Comparison of ENCODE assay signal across 1 cellular context in the genomic region with DNA sequence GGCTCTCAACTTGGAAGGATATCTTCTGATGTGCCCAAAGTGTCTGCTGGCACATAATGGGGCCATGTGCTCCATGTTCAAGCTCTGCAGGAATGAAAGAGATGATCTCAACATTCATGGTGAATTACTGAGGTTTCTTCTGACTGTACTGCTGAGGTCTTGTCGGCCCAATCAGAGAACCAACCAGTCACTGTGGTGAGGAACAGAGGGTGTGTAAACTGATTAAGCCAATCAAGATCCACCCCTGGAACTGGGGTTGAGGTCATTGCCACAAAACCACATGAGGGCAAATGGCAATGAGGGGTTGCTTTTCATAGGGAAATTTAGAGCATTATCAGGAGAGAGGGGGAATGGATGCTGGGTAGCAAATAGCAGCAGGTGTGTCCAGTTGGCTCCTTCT.
TF ChIP-seq lines count a peak whose summit lies in the region.

No MANE protein-coding gene starts in this region.

TF ChIP-seq in GM12878, 131 proteins besides CTCF, POLR2A, EP300 and RAD21:
- no peak for TF ChIP-seq GABPA (IDR thresholded peaks at IDR 0.05; ENCODE audit: low read depth)
- TF ChIP-seq RUNX3 (IDR thresholded peaks at IDR 0.05; ENCODE audit: low read length), result 0 out of 2 replicates have a peak, but pooled peaks have one; percentile 14
